ENCODE assay signal across 8 cellular contexts in genomic region chr11:66868726-66869291, GRCh38. TPM values are rescaled to one million over a fixed set of nuclear protein-coding genes. Genes with fewer than 3 reads are reported as not detected.
DNase-seq lines count a peak whose midpoint lies in the region; ATAC-seq and TF ChIP-seq lines count a peak whose summit lies in the region.

No MANE protein-coding gene starts in this region.

- no peak for TF ChIP-seq POLR2A in erythroblast (IDR thresholded peaks at IDR 0.05; ENCODE audit: low read length)

- no peak overlapping the region for H3K4me3 ChIP-seq in LNCaP clone FGC (ENCODE audit: low read depth, low read length)

- peak overlapping the region in 1 of 7 donors; percentile 27 for H3K27ac Mint-ChIP-seq in CD14-positive monocyte

- peaks cover 7% of the 10 kb centered on the region for H3K4me1 Mint-ChIP-seq in CD14-positive monocyte

- ATAC-seq in GM21381 (IDR thresholded peaks at IDR 0.05; ENCODE audit: unreplicated experiment), result peak; percentile 75

- peak; percentile 44 for TF ChIP-seq CTCF in CD14-positive monocyte (IDR thresholded peaks at IDR 0.05)
- TF ChIP-seq CTCF in LNCaP clone FGC (IDR thresholded peaks at IDR 0.05; ENCODE audit: control insufficient read depth, extremely low read depth, insufficient read depth), result peak; percentile 34

- peaks cover 0 to 4% (median 3%) of the 10 kb centered on the region in 3 donors for H3K27me3 Mint-ChIP-seq in CD14-positive monocyte (ENCODE audit: low read depth in 3 of 3)

- H3K4me3 Mint-ChIP-seq in CD14-positive monocyte, result peak overlapping the region in 1 of 2 donors; percentile 39

- H3K36me3 Mint-ChIP-seq in CD14-positive monocyte, result peaks cover 0 to 18% of the 10 kb centered on the region in 2 donors

- intact Hi-C loops in CD14-positive monocyte (cut with micrococcal nuclease), result no loop called here

- H3K9me3 Mint-ChIP-seq in CD14-positive monocyte, result peaks cover 0 to 3% (median 0%) of the 10 kb centered on the region in 7 donors

- DNase-seq in CD14-positive monocyte (ENCODE audit: low spot score) (no peak), LNCaP clone FGC (ENCODE audit: low read depth) (no peak), erythroblast (lab: John Stamatoyannopoulos, UW) (peak; percentile 79 to 85), NCI-H446 treated with DMSO at 0.1 percent for 48 hours (lab: John Stamatoyannopoulos, UW) (no peak), NCI-H128 (lab: John Stamatoyannopoulos, UW; ENCODE audit: unreplicated experiment) (no peak)
- DNase-seq in activated CD4-positive, alpha-beta T cell treated with anti-CD3 and anti-CD28 coated beads, Interleukin-2, amount 50 U/mL, for 24 hours (ENCODE audit: low read depth in 1 of 2, low spot score in 1 of 2), result peak; percentile 52 to 68
- DNase-seq in stimulated activated CD4-positive, alpha-beta T cell treated with anti-CD3 and anti-CD28 coated beads, Interleukin-1b, Interleukin-23, amount 100 ng/mL, for 48 hours, result peak; percentile 85

RNA-seq across cellular contexts. Expression of gene LRFN4, which starts 11.9 kb away (rescaled TPM):
- polyA plus RNA-seq in CD14-positive monocyte, result 1 to 10 TPM; 1.0 to 1.7 TPM

RNA-seq across cellular contexts. Expression of gene RCE1, which starts 25.6 kb away (rescaled TPM):
- polyA plus RNA-seq in CD14-positive monocyte, result 10 to 100 TPM; 20.3 to 22.8 TPM

Comparison
In these comparisons a context has a peak if more than half of its experiments do, and no peak if none do; other contexts are left out.
1. DNase-seq: peak in activated CD4-positive, alpha-beta T cell treated with anti-CD3 and anti-CD28 coated beads, Interleukin-2, amount 50 U/mL, for 24 hours (2 of 2), erythroblast (2 of 2) and stimulated activated CD4-positive, alpha-beta T cell treated with anti-CD3 and anti-CD28 coated beads, Interleukin-1b, Interleukin-23, amount 100 ng/mL, for 48 hours (single experiment); none in CD14-positive monocyte (single experiment), LNCaP clone FGC (single experiment), NCI-H446 treated with DMSO at 0.1 percent for 48 hours (single experiment) and NCI-H128 (single experiment).